Comparison of ENCODE assay signal across 15 cellular contexts in the genomic region with DNA sequence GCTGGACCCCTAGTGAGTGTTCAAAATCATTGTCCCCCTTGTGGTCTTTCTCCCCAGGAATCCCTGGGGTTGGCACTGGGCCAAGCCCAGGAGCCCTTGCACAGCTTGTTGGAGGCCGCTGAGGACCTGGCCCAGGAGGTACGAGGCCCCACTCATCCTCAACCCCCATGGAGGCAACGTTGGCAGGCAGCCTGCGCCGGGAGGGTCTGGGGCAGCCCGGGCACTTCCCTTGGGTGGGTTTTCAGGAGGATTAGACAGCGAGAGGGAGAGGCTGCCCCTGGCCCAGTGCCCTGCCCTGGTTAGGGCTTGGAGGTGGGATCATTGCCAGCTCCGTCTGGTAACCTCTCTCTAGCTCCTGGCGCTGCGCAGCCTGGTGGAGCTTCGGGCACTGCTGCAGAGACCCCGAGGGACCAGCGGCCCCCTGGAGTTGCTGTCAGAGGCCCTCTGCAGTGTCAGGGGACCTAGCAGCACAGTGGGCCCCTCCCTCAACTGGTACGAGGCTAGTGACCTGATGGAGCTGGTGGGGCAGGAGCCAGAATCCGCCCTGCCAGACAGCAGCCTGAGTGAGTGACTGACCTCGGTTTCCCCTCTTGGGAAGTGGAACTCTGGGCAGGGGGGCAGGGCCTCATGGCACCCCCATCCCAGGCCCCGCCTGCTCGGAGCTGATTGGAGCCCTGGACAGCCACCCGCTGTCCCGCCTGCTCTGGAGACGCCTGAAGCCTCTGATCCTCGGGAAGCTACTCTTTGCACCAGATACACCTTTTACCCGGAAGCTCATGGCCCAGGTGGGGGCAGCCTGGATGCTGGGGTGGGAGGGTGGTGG. TPM values are rescaled to one million over a fixed set of nuclear protein-coding genes. Genes with fewer than 3 reads are reported as not detected.
A peak's percentile ranks its signal among the peaks of the same experiment; 100 is the strongest.
DNase-seq lines count a peak whose midpoint lies in the region; ATAC-seq and TF ChIP-seq lines count a peak whose summit lies in the region.
"Had no signal": no experiment of that assay in that cellular context is flagged by ENCODE, and none has a peak within 500 bp of the region (broad histone marks: within the 10 kb centered on the region; RNA-seq: fewer than 3 reads in every experiment).

No MANE protein-coding gene starts in this region.

- no peaks in the 10 kb centered on the region for H3K27me3 ChIP-seq in gastrocnemius medialis
- H3K27me3 ChIP-seq: left lung had no signal

- CTCF ChIA-PET in activated CD4-positive, alpha-beta T cell treated with anti-CD3 and anti-CD28 coated beads, Interleukin-2, amount 10 ng/mL, durations not matched to agents 7 days and 5 days (lab: Charles Lee), result interaction anchor here (0.6 to 2.0 kb wide), 5 partner anchors 8 to 24 kb away, joined by 3 to 6 read pairs (median 3); a partner anchor contains a TSS

- peaks cover 25 to 29% of the 10 kb centered on the region in 2 donors for H3K4me1 ChIP-seq in gastrocnemius medialis

- peaks cover 0 to 12% of the 10 kb centered on the region in 2 donors for H3K36me3 ChIP-seq in gastrocnemius medialis
- H3K36me3 ChIP-seq: ovary had no signal

- H3K27ac ChIP-seq in gastrocnemius medialis, result peak overlapping the region in 3 of 4 donors; percentile 79 to 87 (median 85)
- H3K27ac ChIP-seq: left lung, ovary had no signal

- peaks cover 39% of the 10 kb centered on the region for H3K36me3 Mint-ChIP-seq in activated CD4-positive, alpha-beta T cell treated with anti-CD3 and anti-CD28 coated beads, Interleukin-2, amount 10 ng/mL, durations not matched to agents 7 days and 5 days (ENCODE audit: low read depth)
- H3K36me3 Mint-ChIP-seq: activated naive CD8-positive, alpha-beta T cell had no signal

- no peak overlapping the region for H3K27ac Mint-ChIP-seq in activated CD4-positive, alpha-beta T cell treated with anti-CD3 and anti-CD28 coated beads, Interleukin-2, amount 10 ng/mL, durations not matched to agents 7 days and 5 days
- H3K27ac Mint-ChIP-seq: activated naive CD8-positive, alpha-beta T cell; dendritic cell treated with granulocyte-macrophage colony-stimulating factor and Interleukin-4, amounts not matched to agents 40 ng/mL and 50 ng/mL, for 4 days had no signal

- in situ Hi-C loops in gastrocnemius medialis (cut with MboI; ENCODE audit: low sequenced_read_pairs in 4 of 4), result no loop called here

- POLR2A ChIA-PET in activated CD4-positive, alpha-beta T cell treated with anti-CD3 and anti-CD28 coated beads, Interleukin-2, amount 10 ng/mL, durations not matched to agents 7 days and 5 days (lab: Charles Lee), result no interaction called here

- no peak for TF ChIP-seq CTCF in gastrocnemius medialis (IDR thresholded peaks at IDR 0.05 in 4 of 5, conservative IDR thresholded peaks at IDR 0.05 in 1 of 5)

- H3K4me3 Mint-ChIP-seq in activated CD4-positive, alpha-beta T cell treated with anti-CD3 and anti-CD28 coated beads, Interleukin-2, amount 10 ng/mL, durations not matched to agents 7 days and 5 days, result no peak overlapping the region
- H3K4me3 Mint-ChIP-seq: dendritic cell treated with granulocyte-macrophage colony-stimulating factor and Interleukin-4, amounts not matched to agents 40 ng/mL and 50 ng/mL, for 4 days had no signal

- no peaks in the 10 kb centered on the region for H3K27me3 Mint-ChIP-seq in activated CD4-positive, alpha-beta T cell treated with anti-CD3 and anti-CD28 coated beads, Interleukin-2, amount 10 ng/mL, durations not matched to agents 7 days and 5 days
- H3K27me3 Mint-ChIP-seq: activated naive CD8-positive, alpha-beta T cell; dendritic cell treated with granulocyte-macrophage colony-stimulating factor and Interleukin-4, amounts not matched to agents 40 ng/mL and 50 ng/mL, for 4 days had no signal

- no peaks in the 10 kb centered on the region for H3K9me3 ChIP-seq in gastrocnemius medialis
- H3K9me3 ChIP-seq: left lung, ovary, stomach had no signal

- no peak for TF ChIP-seq POLR2A in gastrocnemius medialis (IDR thresholded peaks at IDR 0.05)

- no peak for ATAC-seq in gastrocnemius medialis
- ATAC-seq: left lung had no signal

- DNase-seq in DMS79 (lab: John Stamatoyannopoulos, UW) (peak; percentile 66), NCI-H1694 (lab: John Stamatoyannopoulos, UW) (peak; percentile 75), epidermal melanocyte (ENCODE audit: insufficient read length, low spot score) (peak; percentile 6), gastrocnemius medialis (no peak), NCI-H69 (lab: John Stamatoyannopoulos, UW) (no peak), germinal center (ENCODE audit: low spot score) (no peak)
- no peak for DNase-seq in activated CD4-positive, alpha-beta T cell treated with anti-CD3 and anti-CD28 coated beads, Interleukin-2, amount 10 ng/mL, durations not matched to agents 7 days and 5 days
- DNase-seq: NCI-H748 treated with DMSO at 0.1 percent for 48 hours; stimulated activated CD4-positive, alpha-beta T cell treated with anti-CD3 and anti-CD28 coated beads, Interleukin-4, amount 100 ng/mL, for 24 hours; stomach had no signal

- intact Hi-C loops in gastrocnemius medialis (cut with DNase I; ENCODE audit: low total_unique reads), result no loop called here

- H3K9me3 Mint-ChIP-seq in activated CD4-positive, alpha-beta T cell treated with anti-CD3 and anti-CD28 coated beads, Interleukin-2, amount 10 ng/mL, durations not matched to agents 7 days and 5 days, result no peaks in the 10 kb centered on the region
- H3K9me3 Mint-ChIP-seq: dendritic cell treated with granulocyte-macrophage colony-stimulating factor and Interleukin-4, amounts not matched to agents 40 ng/mL and 50 ng/mL, for 4 days had no signal

- peaks cover 39% of the 10 kb centered on the region for H3K4me1 Mint-ChIP-seq in activated CD4-positive, alpha-beta T cell treated with anti-CD3 and anti-CD28 coated beads, Interleukin-2, amount 10 ng/mL, durations not matched to agents 7 days and 5 days

- H3K4me3 ChIP-seq in gastrocnemius medialis, result peak overlapping the region in 2 of 4 donors; percentile 47 to 68
- H3K4me3 ChIP-seq: left lung, ovary, stomach had no signal

RNA-seq across cellular contexts. Expression of a gene that starts 3.0 kb away (rescaled TPM):
- total RNA-seq in gastrocnemius medialis, result 10 to 100 TPM in 3 of 4 donors, 1 to 10 TPM in 1; 6.0 to 20.0 (median 15.0) TPM
- 10 to 100 TPM; 75.9 to 87.5 TPM for total RNA-seq in activated CD4-positive, alpha-beta T cell treated with anti-CD3 and anti-CD28 coated beads, Interleukin-2, amount 10 ng/mL, durations not matched to agents 7 days and 5 days

RNA-seq across cellular contexts. Expression of a gene that starts 16.5 kb away (rescaled TPM):
- 10 to 100 TPM in 1 of 4 donors, 1 to 10 TPM in 3; 2.2 to 10.1 (median 4.1) TPM for total RNA-seq in gastrocnemius medialis
- 100 to 1,000 TPM; 558 to 580 TPM for total RNA-seq in activated CD4-positive, alpha-beta T cell treated with anti-CD3 and anti-CD28 coated beads, Interleukin-2, amount 10 ng/mL, durations not matched to agents 7 days and 5 days

RNA-seq across cellular contexts. Expression of a gene that starts 21.6 kb away (rescaled TPM):
- total RNA-seq in gastrocnemius medialis, result not detected
- not detected for total RNA-seq in activated CD4-positive, alpha-beta T cell treated with anti-CD3 and anti-CD28 coated beads, Interleukin-2, amount 10 ng/mL, durations not matched to agents 7 days and 5 days
- total RNA-seq: left lung, LHCN-M2, ovary, stomach had no signal

RNA-seq across cellular contexts. Expression of a gene that starts 22.0 kb away (rescaled TPM):
- 100 to 1,000 TPM in 3 of 4 donors, 10 to 100 TPM in 1; 98.5 to 150 (median 124) TPM for total RNA-seq in gastrocnemius medialis
- total RNA-seq in activated CD4-positive, alpha-beta T cell treated with anti-CD3 and anti-CD28 coated beads, Interleukin-2, amount 10 ng/mL, durations not matched to agents 7 days and 5 days, result 100 to 1,000 TPM; 183 to 195 TPM

RNA-seq across cellular contexts. Expression of a gene that starts 24.1 kb away (rescaled TPM):
- total RNA-seq in gastrocnemius medialis, result 1 to 10 TPM in 3 of 4 donors, under 1 TPM in 1; 0.83 to 7.6 (median 3.4) TPM
- 100 to 1,000 TPM; 487 to 570 TPM for total RNA-seq in activated CD4-positive, alpha-beta T cell treated with anti-CD3 and anti-CD28 coated beads, Interleukin-2, amount 10 ng/mL, durations not matched to agents 7 days and 5 days

Comparison
In these comparisons a context has a peak if more than half of its experiments do, and no peak if none do; other contexts are left out.
1. DNase-seq: peak in DMS79 (single experiment), NCI-H1694 (single experiment) and epidermal melanocyte (single experiment); none in gastrocnemius medialis (0 of 2), NCI-H69 (single experiment), activated CD4-positive, alpha-beta T cell treated with anti-CD3 and anti-CD28 coated beads, Interleukin-2, amount 10 ng/mL, durations not matched to agents 7 days and 5 days (single experiment) and germinal center (single experiment).
2. RNA of a gene that starts 16.5 kb away (total RNA-seq): 558 to 580 TPM in activated CD4-positive, alpha-beta T cell treated with anti-CD3 and anti-CD28 coated beads, Interleukin-2, amount 10 ng/mL, durations not matched to agents 7 days and 5 days; 2.2 to 10.1 TPM in gastrocnemius medialis; every median in the first group is over 10 times any median in the second.